4 cellular contexts compared by ENCODE assay signal in genomic region chr19:3096267-3096901, GRCh38.
TF ChIP-seq lines count a peak whose summit lies in the region.

No MANE protein-coding gene starts in this region.

TF ChIP-seq in SK-N-SH, 30 proteins besides CTCF, POLR2A, EP300 and RAD21 (continues in another document):
- TF ChIP-seq GABPA (IDR thresholded peaks at IDR 0.05; ENCODE audit: low read depth): no peak
- TF ChIP-seq NRF1 (IDR thresholded peaks at IDR 0.05; ENCODE audit: low read depth, low read length): no peak
- no peak for TF ChIP-seq MAX (IDR thresholded peaks at IDR 0.05; ENCODE audit: low read depth)
- TF ChIP-seq IRF3 (IDR thresholded peaks at IDR 0.05; ENCODE audit: low read depth, low read length): no peak
- no peak for TF ChIP-seq REST (IDR thresholded peaks at IDR 0.05; ENCODE audit: low read depth, low read length)
- TF ChIP-seq TEAD4 (IDR thresholded peaks at IDR 0.05; ENCODE audit: borderline replicate concordance, insufficient read depth): no peak
- TF ChIP-seq FOXM1 (IDR thresholded peaks at IDR 0.05; ENCODE audit: low read depth): no peak

TF ChIP-seq in SK-N-SH treated with all-trans-retinoic acid at 6 μM for 48 hours, 23 proteins besides CTCF, POLR2A, EP300 and RAD21:
- TF ChIP-seq SNAI2 (CRISPR knock-in tag; IDR thresholded peaks at IDR 0.05): no peak
- TF ChIP-seq ZC3H10 (CRISPR knock-in tag; IDR thresholded peaks at IDR 0.05): no peak
- TF ChIP-seq ESRRG (CRISPR knock-in tag; IDR thresholded peaks at IDR 0.05): no peak
- TF ChIP-seq CSRNP3 (CRISPR knock-in tag; IDR thresholded peaks at IDR 0.05): no peak
- no peak for TF ChIP-seq RARB (CRISPR knock-in tag; IDR thresholded peaks at IDR 0.05)
- no peak for TF ChIP-seq ZNF565 (CRISPR knock-in tag; conservative IDR thresholded peaks at IDR 0.05; ENCODE audit: low read depth)
- no peak for TF ChIP-seq CREB5 (CRISPR knock-in tag; IDR thresholded peaks at IDR 0.05; ENCODE audit: low read depth)
- no peak for TF ChIP-seq PPARA (CRISPR knock-in tag; IDR thresholded peaks at IDR 0.05; ENCODE audit: borderline replicate concordance)
- no peak for TF ChIP-seq ISL1 (CRISPR knock-in tag; IDR thresholded peaks at IDR 0.05)
- no peak for TF ChIP-seq TCF4 (CRISPR knock-in tag; IDR thresholded peaks at IDR 0.05; ENCODE audit: borderline replicate concordance)
- TF ChIP-seq TOX (CRISPR knock-in tag; IDR thresholded peaks at IDR 0.05; ENCODE audit: borderline replicate concordance): no peak
- TF ChIP-seq ZNF70 (CRISPR knock-in tag; IDR thresholded peaks at IDR 0.05): no peak
- no peak for TF ChIP-seq BACH2 (CRISPR knock-in tag; IDR thresholded peaks at IDR 0.05; ENCODE audit: borderline replicate concordance)

TF ChIP-seq in GM12878, 131 proteins besides CTCF, POLR2A, EP300 and RAD21:
- TF ChIP-seq EGR1 (IDR thresholded peaks at IDR 0.05; ENCODE audit: borderline replicate concordance in 1 of 2, low read depth in 2 of 2, low read length in 2 of 2) (no peak), ZBTB40 (IDR thresholded peaks at IDR 0.05; ENCODE audit: borderline replicate concordance) (no peak), KAT2A (conservative IDR thresholded peaks at IDR 0.05; ENCODE audit: control insufficient read depth, low read depth, low read length) (no peak), HDGF (IDR thresholded peaks at IDR 0.05) (no peak), SMAD5 (IDR thresholded peaks at IDR 0.05; ENCODE audit: low read depth) (no peak), CHD1 (IDR thresholded peaks at IDR 0.05; ENCODE audit: low read depth, low read length) (no peak)

TF ChIP-seq in liver, 16 proteins besides CTCF, POLR2A, EP300 and RAD21:
- TF ChIP-seq SP1 (IDR thresholded peaks at IDR 0.05): peak; percentile 23
- peak; percentile 68 for TF ChIP-seq NR2F2 (IDR thresholded peaks at IDR 0.05)
- TF ChIP-seq FOXA1 (IDR thresholded peaks at IDR 0.05): no peak
- TF ChIP-seq RXRA (IDR thresholded peaks at IDR 0.05): peak; percentile 71 to 76
- no peak for TF ChIP-seq ATF3 (IDR thresholded peaks at IDR 0.05)
- TF ChIP-seq HNF4A (conservative IDR thresholded peaks at IDR 0.05): peak; percentile 78 to 85
